11 cellular contexts compared by ENCODE assay signal in genomic region chr11:34600339-34601084, GRCh38. TPM values are rescaled to one million over a fixed set of nuclear protein-coding genes. Genes with fewer than 3 reads are reported as not detected.
A peak's percentile ranks its signal among the peaks of the same experiment; 100 is the strongest.
DNase-seq lines count a peak whose midpoint lies in the region; ATAC-seq lines count a peak whose summit lies in the region.
"Had no signal": no experiment of that assay in that cellular context is flagged by ENCODE, and none has a peak within 500 bp of the region (broad histone marks: within the 10 kb centered on the region; RNA-seq: fewer than 3 reads in every experiment).

No MANE protein-coding gene starts in this region.

- H3K36me3 ChIP-seq in ACC112 (ENCODE audit: insufficient read depth, low read length) (no peaks in the 10 kb centered on the region), duodenal mucosa (ENCODE audit: control insufficient read depth in 1 of 2, insufficient read depth in 2 of 2, low read length in 2 of 2) (no peaks in the 10 kb centered on the region), mucosa of stomach (ENCODE audit: control insufficient read depth, insufficient read depth, low read length) (no peaks in the 10 kb centered on the region)
- H3K36me3 ChIP-seq: BLaER1 had no signal

- H3K27me3 ChIP-seq in ACC112 (ENCODE audit: insufficient read depth, low read length), result no peaks in the 10 kb centered on the region
- H3K27me3 ChIP-seq in duodenal mucosa (ENCODE audit: control insufficient read depth in 1 of 2, insufficient read depth in 2 of 2, low read length in 2 of 2), result no peaks in the 10 kb centered on the region
- H3K27me3 ChIP-seq in mucosa of stomach (ENCODE audit: control insufficient read depth, insufficient read depth, low read length), result no peaks in the 10 kb centered on the region
- H3K27me3 ChIP-seq: BLaER1 had no signal

- no peaks in the 10 kb centered on the region for H3K36me3 Mint-ChIP-seq in activated T-cell treated with anti-CD3 and anti-CD28 coated beads, Interleukin-2, amount 50 U/mL, for 4 hours (ENCODE audit: insufficient read depth)

- H3K79me2 ChIP-seq in ACC112 (ENCODE audit: control insufficient read depth, insufficient read depth, low read length, unreplicated experiment), result no peaks in the 10 kb centered on the region

- H3K27ac ChIP-seq in ACC112 (ENCODE audit: low read depth, low read length) (peak overlapping the region; percentile 72), duodenal mucosa (ENCODE audit: low read depth, low read length) (peak overlapping the region; percentile 94)
- H3K27ac ChIP-seq: BLaER1 had no signal

- H3K4me1 Mint-ChIP-seq in activated T-cell treated with anti-CD3 and anti-CD28 coated beads, Interleukin-2, amount 50 U/mL, for 4 hours (ENCODE audit: low read depth), result peaks cover 8% of the 10 kb centered on the region

- H3K4me3 Mint-ChIP-seq in activated T-cell treated with anti-CD3 and anti-CD28 coated beads, Interleukin-2, amount 50 U/mL, for 4 hours, result no peak overlapping the region

- H3K4me3 ChIP-seq in ACC112 (ENCODE audit: low read depth, low read length), result no peak overlapping the region
- H3K4me3 ChIP-seq in Jurkat, Clone E6-1 (ENCODE audit: low read length), result no peak overlapping the region
- peak overlapping the region; percentile 38 to 44 for H3K4me3 ChIP-seq in duodenal mucosa (ENCODE audit: low read depth in 1 of 2, low read length in 2 of 2)
- H3K4me3 ChIP-seq in mucosa of stomach (ENCODE audit: low read length), result peak overlapping the region; percentile 7
- H3K4me3 ChIP-seq: BLaER1 had no signal

- H3K9me3 Mint-ChIP-seq in activated T-cell treated with anti-CD3 and anti-CD28 coated beads, Interleukin-2, amount 50 U/mL, for 4 hours, result no peaks in the 10 kb centered on the region

- H2AFZ ChIP-seq in ACC112 (ENCODE audit: low read length, unreplicated experiment), result no peak overlapping the region

- DNase-seq in Jurkat, Clone E6-1 (ENCODE audit: low read depth, low spot score), result peak; percentile 29
- DNase-seq in GM19240 (ENCODE audit: insufficient read length, low spot score) (no peak), GM03348 (ENCODE audit: low spot score) (no peak), DMS114 treated with DMSO at 0.1 percent for 48 hours (lab: John Stamatoyannopoulos, UW; ENCODE audit: unreplicated experiment) (no peak)
- no peak for DNase-seq in activated T-cell treated with anti-CD3 and anti-CD28 coated beads, Interleukin-2, amount 50 U/mL, for 4 hours

- no peak for ATAC-seq in activated T-cell treated with anti-CD3 and anti-CD28 coated beads, Interleukin-2, amount 50 U/mL, for 4 hours

- H3K4me1 ChIP-seq in ACC112 (ENCODE audit: control insufficient read depth, insufficient read depth, low read length, unreplicated experiment) (peaks cover 26% of the 10 kb centered on the region), duodenal mucosa (ENCODE audit: control insufficient read depth in 1 of 2, insufficient read depth in 2 of 2, low read length in 2 of 2) (peaks cover 59 to 76% of the 10 kb centered on the region in 2 donors), mucosa of stomach (ENCODE audit: control insufficient read depth, insufficient read depth, low read length) (peaks cover 75% of the 10 kb centered on the region)
- H3K4me1 ChIP-seq: BLaER1 had no signal

- peaks cover 5% of the 10 kb centered on the region for H3K27me3 Mint-ChIP-seq in activated T-cell treated with anti-CD3 and anti-CD28 coated beads, Interleukin-2, amount 50 U/mL, for 4 hours (ENCODE audit: low read depth)

- H3K9ac ChIP-seq in duodenal mucosa (ENCODE audit: low read depth in 1 of 2, low read length in 2 of 2) (peak overlapping the region; percentile 60 to 67), mucosa of stomach (ENCODE audit: low read length) (peak overlapping the region; percentile 71)
- H3K9ac ChIP-seq: BLaER1 had no signal

- H3K9me3 ChIP-seq in duodenal mucosa (ENCODE audit: control insufficient read depth in 1 of 2, low read length in 2 of 2) (no peaks in the 10 kb centered on the region), mucosa of stomach (ENCODE audit: control insufficient read depth, low read length) (no peaks in the 10 kb centered on the region)
- H3K9me3 ChIP-seq: BLaER1 had no signal

RNA-seq across cellular contexts. Expression of gene EHF, which starts 20.4 kb away (rescaled TPM):
- not detected for polyA plus RNA-seq in Jurkat, Clone E6-1 (2012; ENCODE audit: insufficient read depth, insufficient read length)
- total RNA-seq in activated T-cell treated with anti-CD3 and anti-CD28 coated beads, Interleukin-2, amount 50 U/mL, for 4 hours, result under 1 TPM; 0.16 to 0.40 (median 0.37) TPM
- total RNA-seq: chondrocyte, lung microvascular endothelial cell had no signal

Comparison
In these comparisons a context has a peak if more than half of its experiments do, and no peak if none do; other contexts are left out.
1. H3K4me3 ChIP-seq: peak in duodenal mucosa (2 of 2) and mucosa of stomach (single experiment); none in ACC112 (single experiment) and Jurkat, Clone E6-1 (single experiment).